8 cellular contexts compared by ENCODE assay signal in the genomic region with DNA sequence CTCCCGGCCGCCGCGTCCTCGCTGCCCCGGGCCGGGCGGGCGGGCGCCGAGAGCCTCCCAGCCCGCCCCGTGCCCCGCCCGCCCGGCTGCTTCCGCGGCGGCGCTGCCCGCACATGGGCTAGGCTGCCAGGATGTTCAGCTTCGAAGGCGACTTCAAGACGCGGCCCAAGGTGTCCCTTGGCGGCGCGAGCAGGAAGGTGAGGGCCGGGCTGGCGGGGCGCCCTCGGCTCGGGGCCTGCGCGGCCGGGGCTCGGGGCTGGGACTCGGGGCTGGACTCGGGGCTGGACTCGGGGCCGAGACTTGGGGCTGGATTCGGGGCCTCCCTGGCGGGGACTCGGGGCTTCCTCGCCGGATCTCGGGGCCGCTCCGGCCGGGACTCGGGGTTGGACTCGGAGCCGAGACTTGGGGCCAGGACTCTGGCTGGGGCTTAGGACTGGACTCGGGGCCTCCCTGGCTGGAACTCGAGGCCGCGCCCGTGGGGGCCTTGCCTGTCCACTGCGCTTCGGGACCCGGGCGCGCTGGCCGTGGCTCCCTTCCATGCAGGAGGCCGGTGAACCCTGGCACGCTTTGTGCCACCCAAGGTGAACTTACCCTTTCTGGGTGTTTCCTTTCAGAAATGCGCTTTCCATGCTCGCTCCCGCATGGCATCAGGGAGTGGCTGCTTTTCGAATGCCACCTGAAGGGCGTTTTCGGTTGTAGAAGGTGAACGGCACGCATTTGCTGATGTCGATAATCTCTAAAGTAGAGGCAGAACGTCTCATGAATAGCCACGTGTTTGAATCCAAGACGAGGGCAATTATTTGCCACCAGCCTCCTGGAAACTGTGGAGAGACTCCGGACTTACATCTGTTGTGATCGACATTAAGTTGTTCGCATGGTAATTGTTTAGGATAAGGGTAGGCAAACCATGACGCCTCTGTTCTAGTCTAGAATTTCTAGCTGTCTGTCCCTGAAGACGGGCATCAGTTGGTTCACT. TPM values are rescaled to one million over a fixed set of nuclear protein-coding genes. Genes with fewer than 3 reads are reported as not detected.
A peak's percentile ranks its signal among the peaks of the same experiment; 100 is the strongest.
DNase-seq lines count a peak whose midpoint lies in the region; ATAC-seq and TF ChIP-seq lines count a peak whose summit lies in the region.

No MANE protein-coding gene starts in this region.

- H3K9me3 ChIP-seq in neural progenitor cell (ENCODE audit: low read depth): no peaks in the 10 kb centered on the region
- no peaks in the 10 kb centered on the region for H3K9me3 ChIP-seq in thoracic aorta

- peaks cover 53% of the 10 kb centered on the region for H3K79me2 ChIP-seq in KMS-11 (ENCODE audit: insufficient read depth, low read depth)
- H3K79me2 ChIP-seq in neural progenitor cell (ENCODE audit: low read depth): peaks cover 54% of the 10 kb centered on the region

- H3K4me2 ChIP-seq in KMS-11 (peak overlapping the region; percentile 55), neural progenitor cell (peak overlapping the region; percentile 100)

- peaks cover 30% of the 10 kb centered on the region for H3K36me3 Mint-ChIP-seq in neural progenitor cell

- no peak for TF ChIP-seq CTCF in KMS-11 (conservative IDR thresholded peaks at IDR 0.05; ENCODE audit: low read depth, low read length)
- no peak for TF ChIP-seq CTCF in neural progenitor cell (IDR thresholded peaks at IDR 0.05)
- TF ChIP-seq CTCF in thoracic aorta (IDR thresholded peaks at IDR 0.05): no peak

- H3K36me3 ChIP-seq in KMS-11 (ENCODE audit: insufficient read depth): peaks cover 17% of the 10 kb centered on the region; the same call in 1 of the 2 replicates
- H3K36me3 ChIP-seq in neural progenitor cell: no peaks in the 10 kb centered on the region
- no peaks in the 10 kb centered on the region for H3K36me3 ChIP-seq in thoracic aorta

- H3K9ac ChIP-seq in KMS-11 (peak overlapping the region; percentile 89), neural progenitor cell (peak overlapping the region; percentile 88)

- H3F3A ChIP-seq in neural progenitor cell (ENCODE audit: low read depth): peaks cover 21% of the 10 kb centered on the region

- peak overlapping the region; percentile 91 for H3K4me3 Mint-ChIP-seq in neural progenitor cell

- peaks cover 48% of the 10 kb centered on the region for H3K4me1 ChIP-seq in KMS-11 (ENCODE audit: low read depth, poor library complexity, severe bottlenecking)
- peaks cover 14% of the 10 kb centered on the region for H3K4me1 ChIP-seq in neural progenitor cell
- peaks cover 14 to 20% of the 10 kb centered on the region in 2 donors for H3K4me1 ChIP-seq in thoracic aorta (ENCODE audit: control insufficient read depth in 1 of 2, low read depth in 2 of 2)

- H3K27ac ChIP-seq in KMS-11: peak overlapping the region; percentile 86
- peak overlapping the region; percentile 97 for H3K27ac ChIP-seq in neural progenitor cell
- peak overlapping the region; percentile 63 to 79 for H3K27ac ChIP-seq in thoracic aorta

- H3K4me3 ChIP-seq in KMS-11 (IDR thresholded peaks at IDR 0.05; ENCODE audit: insufficient read depth, low read depth, low read length): no peak overlapping the region
- peak overlapping the region; percentile 87 for H3K4me3 ChIP-seq in neural progenitor cell
- H3K4me3 ChIP-seq in thoracic aorta: peak overlapping the region; percentile 73

- peaks cover 39% of the 10 kb centered on the region for H4K20me1 ChIP-seq in KMS-11 (ENCODE audit: insufficient read depth)
- H4K20me1 ChIP-seq in neural progenitor cell (ENCODE audit: low read depth): peaks cover 53% of the 10 kb centered on the region

- H3K27me3 ChIP-seq in KMS-11 (ENCODE audit: insufficient read depth, low read depth) (no peaks in the 10 kb centered on the region), neural progenitor cell (no peaks in the 10 kb centered on the region), thoracic aorta (replicated peaks; ENCODE audit: insufficient read depth) (no peaks in the 10 kb centered on the region)

- H3K4me1 Mint-ChIP-seq in neural progenitor cell: peaks cover 21% of the 10 kb centered on the region

- ATAC-seq in GM21576 (IDR thresholded peaks at IDR 0.05; ENCODE audit: unreplicated experiment) (peak; percentile 50), esophagus mucosa (peak; percentile 75), thoracic aorta (ENCODE audit: insufficient number of reproducible peaks, low FRiP score, low read depth) (peak; percentile 44)

- no peaks in the 10 kb centered on the region for H3K9me3 Mint-ChIP-seq in neural progenitor cell

- DNase-seq in Caki2 (ENCODE audit: low read depth): peak; percentile 13
- DNase-seq in activated CD8-positive, alpha-beta memory T cell treated with anti-CD3 and anti-CD28 coated beads, Interleukin-2, amount 50 U/mL, for 4 hours: peak; percentile 53
- DNase-seq in neural progenitor cell (ENCODE audit: low spot score): no peak
- DNase-seq in thoracic aorta (ENCODE audit: low spot score): no peak
- no peak for DNase-seq in DMS79 (lab: John Stamatoyannopoulos, UW)

- H3K27me3 Mint-ChIP-seq in neural progenitor cell (ENCODE audit: insufficient read depth, low read depth): no peaks in the 10 kb centered on the region

- in situ Hi-C loops in Caki2 (cut with HindIII; ENCODE audit: low pct_unique_long_range_greater_than_20kb, low sequenced_read_pairs): no loop called here

- H3K27ac Mint-ChIP-seq in neural progenitor cell: peak overlapping the region; percentile 63

- H2AFZ ChIP-seq in KMS-11 (ENCODE audit: low read depth): peak overlapping the region; percentile 13; the same call in 1 of the 2 replicates
- H2AFZ ChIP-seq in neural progenitor cell (replicated peaks): no peak overlapping the region

RNA-seq across cellular contexts. Expression of a gene that starts 0.7 kb away (rescaled TPM):
- 40.6 and 46.1 TPM in 2 replicates for total RNA-seq in Caki2 (2014; rRNA removed; shearing (Covaris generic); ENCODE audit: low replicate concordance)
- total RNA-seq in esophagus mucosa (44.5 TPM), neural progenitor cell (ENCODE audit: low replicate concordance) (59.3 and 65.9 TPM in 2 replicates), thoracic aorta (10 to 100 TPM; 55.0 to 93.6 TPM)

Comparison
In these comparisons a context has a peak if more than half of its experiments do, and no peak if none do; other contexts are left out.
1. DNase-seq: peak in Caki2 (single experiment) and activated CD8-positive, alpha-beta memory T cell treated with anti-CD3 and anti-CD28 coated beads, Interleukin-2, amount 50 U/mL, for 4 hours (single experiment); none in neural progenitor cell (single experiment), thoracic aorta (single experiment) and DMS79 (single experiment).
2. Peak in every context shown above with its lines, with median percentiles within 50 percentile points of each other: ATAC-seq and H3K27ac ChIP-seq.